ENCODE assay signal across 8 cellular contexts in genomic region chr3:155352900-155353490, GRCh38. TPM values are rescaled to one million over a fixed set of nuclear protein-coding genes. Genes with fewer than 3 reads are reported as not detected.
DNase-seq lines count a peak whose midpoint lies in the region; ATAC-seq, FAIRE-seq and TF ChIP-seq lines count a peak whose summit lies in the region.

No MANE protein-coding gene starts in this region.

- no peaks in the 10 kb centered on the region for H3K27me3 Mint-ChIP-seq in activated naive CD4-positive, alpha-beta T cell treated with anti-CD3 and anti-CD28 coated beads, Interleukin-2, amount 10 ng/mL, durations not matched to agents 7 days and 5 days
- H3K27me3 Mint-ChIP-seq in activated CD4-positive, alpha-beta T cell treated with anti-CD3 and anti-CD28 coated beads, Interleukin-2, amount 10 ng/mL, durations not matched to agents 7 days and 5 days: peaks cover 12% of the 10 kb centered on the region

- peak; percentile 77 for FAIRE-seq in GM12878 (lab: Jason Lieb, UNC)

- TF ChIP-seq RAD21 in GM12878 (IDR thresholded peaks at IDR 0.05; ENCODE audit: insufficient read depth, low read depth, low read length): peak; percentile 56

- DNase-seq in A172 (ENCODE audit: low spot score) (peak; percentile 56), NCI-H2171 (lab: John Stamatoyannopoulos, UW) (peak; percentile 25), GM12878 (ENCODE audit: low read depth, low spot score) (no peak), left lobe of liver (ENCODE audit: low spot score) (no peak)
- DNase-seq in activated naive CD4-positive, alpha-beta T cell treated with anti-CD3 and anti-CD28 coated beads, Interleukin-2, amount 10 ng/mL, durations not matched to agents 7 days and 5 days: no peak
- DNase-seq in activated CD4-positive, alpha-beta T cell treated with anti-CD3 and anti-CD28 coated beads, Interleukin-2, amount 10 ng/mL, durations not matched to agents 7 days and 5 days: no peak

- H3K4me2 ChIP-seq in GM12878 (ENCODE audit: control insufficient read depth, insufficient read depth): no peak overlapping the region

- intact Hi-C loops in GM12878 (cut with micrococcal nuclease; ENCODE audit: unreplicated experiment): loop anchor here (1.0 to 5.0 kb wide), 2 partner anchors 349 to 509 kb away; no protein-coding TSS in a partner anchor

- H3K4me3 Mint-ChIP-seq in activated naive CD4-positive, alpha-beta T cell treated with anti-CD3 and anti-CD28 coated beads, Interleukin-2, amount 10 ng/mL, durations not matched to agents 7 days and 5 days: no peak overlapping the region
- H3K4me3 Mint-ChIP-seq in activated CD4-positive, alpha-beta T cell treated with anti-CD3 and anti-CD28 coated beads, Interleukin-2, amount 10 ng/mL, durations not matched to agents 7 days and 5 days: no peak overlapping the region

- no peak overlapping the region for H2AFZ ChIP-seq in GM12878 (ENCODE audit: control insufficient read depth, low read depth, low read length)

- no peak overlapping the region for H3K27ac ChIP-seq in GM12878 (ENCODE audit: control insufficient read depth, insufficient read depth)

- POLR2A ChIA-PET in GM12878 (lab: Charles Lee): no interaction called here
- POLR2A ChIA-PET in activated CD4-positive, alpha-beta T cell treated with anti-CD3 and anti-CD28 coated beads, Interleukin-2, amount 10 ng/mL, durations not matched to agents 7 days and 5 days (lab: Charles Lee): no interaction called here

- RAD21 ChIA-PET in GM12878 (lab: Charles Lee; ENCODE audit: unreplicated experiment): interaction anchor here (2.6 kb wide), 1 partner anchor 349 kb away, joined by 23 read pairs; no protein-coding TSS in a partner anchor

- no peak for TF ChIP-seq EP300 in GM12878 (IDR thresholded peaks at IDR 0.05; ENCODE audit: borderline replicate concordance in 1 of 2, control insufficient read depth in 1 of 2, low read depth in 2 of 2, low read length in 2 of 2)

- WGBS in GM12878 (ENCODE audit: insufficient coverage, insufficient replicate concordance, low lambda C conversion rate, missing lambda C conversion rate): 30% methylated on average over 6 of the region's 6 CpGs

- in situ Hi-C loops in GM12878 (cut with MboI): no loop called here

- no peaks in the 10 kb centered on the region for H3K4me1 ChIP-seq in GM12878 (ENCODE audit: control insufficient read depth, insufficient read depth, low read length)

- H3K4me1 Mint-ChIP-seq in activated naive CD4-positive, alpha-beta T cell treated with anti-CD3 and anti-CD28 coated beads, Interleukin-2, amount 10 ng/mL, durations not matched to agents 7 days and 5 days: no peaks in the 10 kb centered on the region
- H3K4me1 Mint-ChIP-seq in activated CD4-positive, alpha-beta T cell treated with anti-CD3 and anti-CD28 coated beads, Interleukin-2, amount 10 ng/mL, durations not matched to agents 7 days and 5 days: no peaks in the 10 kb centered on the region

- no peak overlapping the region for H3K27ac Mint-ChIP-seq in activated naive CD4-positive, alpha-beta T cell treated with anti-CD3 and anti-CD28 coated beads, Interleukin-2, amount 10 ng/mL, durations not matched to agents 7 days and 5 days
- H3K27ac Mint-ChIP-seq in activated CD4-positive, alpha-beta T cell treated with anti-CD3 and anti-CD28 coated beads, Interleukin-2, amount 10 ng/mL, durations not matched to agents 7 days and 5 days: no peak overlapping the region

- TF ChIP-seq CTCF in GM12874 (IDR thresholded peaks at IDR 0.05; ENCODE audit: insufficient read depth, low read depth, low read length) (0 out of 2 replicates have a peak, but pooled peaks have one; percentile 3), GM12878 (IDR thresholded peaks at IDR 0.05 in 2 of 3, conservative IDR thresholded peaks at IDR 0.05 in 1 of 3; ENCODE audit: control insufficient read depth in 2 of 3, extremely low read depth in 1 of 3, insufficient read depth in 1 of 3, low read depth in 3 of 3, low read length in 3 of 3) (peak; percentile 16 to 59 (median 42); a peak in 3 of 6 replicates)

- TF ChIP-seq POLR2A in GM12878 (IDR thresholded peaks at IDR 0.05; ENCODE audit: low read depth, low read length): no peak

- H3K79me2 ChIP-seq in GM12878 (ENCODE audit: control insufficient read depth, insufficient read depth, low read length): no peaks in the 10 kb centered on the region

- H3K9me3 ChIP-seq in GM12878 (replicated peaks; ENCODE audit: control insufficient read depth, insufficient read depth, low read length): no peaks in the 10 kb centered on the region

- no peak overlapping the region for H3K4me3 ChIP-seq in GM12878

- no peak overlapping the region for H3K9ac ChIP-seq in GM12878 (ENCODE audit: control insufficient read depth, insufficient read depth, low read length)

- no peaks in the 10 kb centered on the region for H3K36me3 ChIP-seq in GM12878 (ENCODE audit: control insufficient read depth in 2 of 2, insufficient read depth in 2 of 2, low read length in 1 of 2)

- no TSS peak for BruUV-seq in GM12878 (replicated peaks; lab: Mats Ljungman, UMichigan)

- H3K27me3 ChIP-seq in GM12878 (replicated peaks in 1 of 2; ENCODE audit: control insufficient read depth in 2 of 2, insufficient read depth in 2 of 2, low read length in 1 of 2): no peaks in the 10 kb centered on the region; a peak in 1 of 4 replicates

- no peaks in the 10 kb centered on the region for H3K36me3 Mint-ChIP-seq in activated naive CD4-positive, alpha-beta T cell treated with anti-CD3 and anti-CD28 coated beads, Interleukin-2, amount 10 ng/mL, durations not matched to agents 7 days and 5 days
- no peaks in the 10 kb centered on the region for H3K36me3 Mint-ChIP-seq in activated CD4-positive, alpha-beta T cell treated with anti-CD3 and anti-CD28 coated beads, Interleukin-2, amount 10 ng/mL, durations not matched to agents 7 days and 5 days (ENCODE audit: low read depth)

- no peaks in the 10 kb centered on the region for H3K9me3 Mint-ChIP-seq in activated naive CD4-positive, alpha-beta T cell treated with anti-CD3 and anti-CD28 coated beads, Interleukin-2, amount 10 ng/mL, durations not matched to agents 7 days and 5 days
- H3K9me3 Mint-ChIP-seq in activated CD4-positive, alpha-beta T cell treated with anti-CD3 and anti-CD28 coated beads, Interleukin-2, amount 10 ng/mL, durations not matched to agents 7 days and 5 days: no peaks in the 10 kb centered on the region

- CTCF ChIA-PET in GM12878 (lab: Yijun Ruan, JAX): interaction anchor here (1.0 to 6.2 kb wide), 3 partner anchors 20 to 349 kb away, joined by 3 to 62 read pairs (median 3); no protein-coding TSS in a partner anchor
- CTCF ChIA-PET in activated naive CD4-positive, alpha-beta T cell treated with anti-CD3 and anti-CD28 coated beads, Interleukin-2, amount 10 ng/mL, durations not matched to agents 7 days and 5 days (lab: Charles Lee): interaction anchor here (0.6 to 3.9 kb wide), 2 partner anchors 349 to 402 kb away, joined by 3 to 48 read pairs; no protein-coding TSS in a partner anchor
- CTCF ChIA-PET in activated CD4-positive, alpha-beta T cell treated with anti-CD3 and anti-CD28 coated beads, Interleukin-2, amount 10 ng/mL, durations not matched to agents 7 days and 5 days (lab: Charles Lee): interaction anchor here (0.9 kb wide), 1 partner anchor 356 kb away, joined by 3 read pairs; no protein-coding TSS in a partner anchor

- no peaks in the 10 kb centered on the region for H4K20me1 ChIP-seq in GM12878 (ENCODE audit: control insufficient read depth, insufficient read depth)

- SMC1A ChIA-PET in GM12878 (lab: Charles Lee; ENCODE audit: uncharacterized antibody, unreplicated experiment): interaction anchor here (0.6 to 3.6 kb wide), 4 partner anchors 349 to 1157 kb away, joined by 3 to 27 read pairs (median 3); no protein-coding TSS in a partner anchor

- ATAC-seq in GM12878 (peak; percentile 54), left lobe of liver (peak; percentile 72), GM18873 (IDR thresholded peaks at IDR 0.05; ENCODE audit: low FRiP score, unreplicated experiment) (no peak)

TF ChIP-seq in GM12878, 131 proteins besides CTCF, POLR2A, EP300 and RAD21 (continues in another document):
- TF ChIP-seq RELA (IDR thresholded peaks at IDR 0.05; ENCODE audit: borderline replicate concordance, partially characterized antibody): no peak
- TF ChIP-seq MYB (IDR thresholded peaks at IDR 0.05; ENCODE audit: borderline replicate concordance, low read depth, low read length): no peak
- TF ChIP-seq CBX3 (IDR thresholded peaks at IDR 0.05; ENCODE audit: borderline replicate concordance, low read depth): no peak
- no peak for TF ChIP-seq CREM (IDR thresholded peaks at IDR 0.05; ENCODE audit: low read depth)
- TF ChIP-seq SPI1 (IDR thresholded peaks at IDR 0.05; ENCODE audit: borderline replicate concordance, insufficient read depth, low read depth, low read length): no peak
- peak; percentile 59; the same call in 1 of the 2 replicates for TF ChIP-seq SMC3 (IDR thresholded peaks at IDR 0.05; ENCODE audit: borderline replicate concordance, low read length)
- TF ChIP-seq RCOR1 (conservative IDR thresholded peaks at IDR 0.05; ENCODE audit: low read depth, low read length): no peak

RNA-seq across cellular contexts. Expression of gene STRIT1, which starts 59.5 kb away (rescaled TPM):
- not detected in 2 replicates for total RNA-seq in A172 (2014; rRNA removed; shearing (Covaris generic))
- total RNA-seq in GM12878 (2013; cell fraction: nucleolus; rRNA removed): not detected in 2 replicates
- total RNA-seq in GM12878 (2014; rRNA removed): not detected in 2 replicates
- total RNA-seq in GM12878 (2014; rRNA removed; fragmentation: Illumina TruSeq; extraction: Trizol): not detected in 2 replicates
- not detected in 2 replicates for total RNA-seq in GM12878 (2021)
- polyA plus RNA-seq in GM12878 (2011; ENCODE audit: low read depth): not detected
- not detected in 2 replicates for polyA plus RNA-seq in GM12878 (2011; rRNA removed)
- not detected in 2 replicates for polyA plus RNA-seq in GM12878 (2011; cell fraction: cytosol; rRNA removed)
- not detected in 2 replicates for polyA plus RNA-seq in GM12878 (2011; cell fraction: nucleus; rRNA removed)
- not detected in 2 replicates for polyA plus RNA-seq in GM12878 (2012)
- not detected in 2 replicates for polyA plus RNA-seq in GM12878 (2014; fragmentation: Illumina TruSeq; extraction: Trizol)
- not detected for polyA plus RNA-seq in GM12878 (2014; fragmentation: Nextera tagmentation; extraction: Ambion mirVana)
- polyA plus RNA-seq in GM12878 (2014; rRNA removed): not detected in 2 replicates
- polyA plus RNA-seq in GM12878 (2016; fragmentation: Nextera tagmentation; extraction: Ambion mirVana): not detected
- not detected in 2 replicates for polyA minus RNA-seq in GM12878 (2011; rRNA and poly(A)+ RNA removed)
- not detected in 2 replicates for polyA minus RNA-seq in GM12878 (2011; cell fraction: cytosol; rRNA and poly(A)+ RNA removed)
- polyA minus RNA-seq in GM12878 (2011; cell fraction: nucleus; rRNA and poly(A)+ RNA removed): not detected in 2 replicates
- not detected for total RNA-seq in left lobe of liver
- not detected for total RNA-seq in activated CD4-positive, alpha-beta T cell treated with anti-CD3 and anti-CD28 coated beads, Interleukin-2, amount 10 ng/mL, durations not matched to agents 7 days and 5 days

Comparison
In these comparisons a context has a peak if more than half of its experiments do, and no peak if none do; other contexts are left out.
1. DNase-seq: peak in A172 (single experiment) and NCI-H2171 (single experiment); none in GM12878 (single experiment), left lobe of liver (single experiment), activated naive CD4-positive, alpha-beta T cell treated with anti-CD3 and anti-CD28 coated beads, Interleukin-2, amount 10 ng/mL, durations not matched to agents 7 days and 5 days (single experiment) and activated CD4-positive, alpha-beta T cell treated with anti-CD3 and anti-CD28 coated beads, Interleukin-2, amount 10 ng/mL, durations not matched to agents 7 days and 5 days (single experiment).